ENCODE assay signal across 9 cellular contexts in the genomic region with DNA sequence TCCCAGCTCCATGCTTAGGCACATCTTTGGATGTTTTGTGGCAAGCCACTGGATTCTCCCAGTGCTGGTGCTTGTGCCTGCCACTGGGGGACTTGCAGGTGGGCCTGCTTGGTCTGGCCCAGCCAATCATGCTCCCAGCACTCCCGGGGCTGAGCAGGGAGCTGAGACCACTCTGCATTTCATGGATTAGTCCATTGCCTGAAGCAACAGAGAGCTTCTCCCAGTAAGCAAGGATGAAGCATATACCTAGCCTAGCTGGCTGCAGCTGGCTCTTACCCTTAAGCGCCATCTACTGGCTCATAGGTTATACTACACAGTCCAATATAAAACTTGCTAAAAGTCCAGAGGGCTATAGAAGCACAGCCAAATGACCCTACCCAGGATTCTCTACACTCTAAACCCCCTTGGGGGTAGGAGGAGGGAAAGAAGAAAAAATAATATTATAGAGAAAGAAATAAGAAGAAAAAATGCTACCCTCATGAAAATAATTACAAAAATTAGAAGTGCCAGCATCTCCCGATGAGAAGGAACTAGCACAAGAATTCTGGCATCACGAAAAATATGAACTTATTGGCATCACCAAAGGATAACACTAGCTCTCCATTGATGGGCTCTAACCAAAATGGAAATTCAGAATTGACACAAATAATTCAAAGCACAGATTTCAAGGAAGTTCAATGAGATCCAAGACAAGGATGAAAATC.
A peak's percentile ranks its signal among the peaks of the same experiment; 100 is the strongest.
DNase-seq lines count a peak whose midpoint lies in the region; ATAC-seq and TF ChIP-seq lines count a peak whose summit lies in the region.
"Had no signal": no experiment of that assay in that cellular context is flagged by ENCODE, and none has a peak within 500 bp of the region (broad histone marks: within the 10 kb centered on the region; RNA-seq: fewer than 3 reads in every experiment).

No MANE protein-coding gene starts in this region.

- H3K27me3 Mint-ChIP-seq in T-helper 2 cell treated with Interferon-gamma antibody and Interleukin-4, amounts not matched to agents 5 μg/mL and 100 μg/mL, for 36 hours (ENCODE audit: low read depth): peaks cover 2% of the 10 kb centered on the region

- DNase-seq in BJ (ENCODE audit: low read depth) (no peak), NCI-H446 (lab: John Stamatoyannopoulos, UW) (peak; percentile 40 to 72), astrocyte of the hippocampus (ENCODE audit: low read depth, low spot score) (peak; percentile 63), left kidney (ENCODE audit: low read depth, low spot score) (peak; percentile 47)
- DNase-seq in activated effector memory CD4-positive, alpha-beta T cell treated with Interleukin-2 at 50 U/mL for 16 hours: no peak
- DNase-seq in T-helper 2 cell treated with Interferon-gamma antibody and Interleukin-4, amounts not matched to agents 5 μg/mL and 100 μg/mL, for 36 hours (ENCODE audit: low spot score): no peak

- no peak overlapping the region for H3K4me3 ChIP-seq in BJ (ENCODE audit: low read depth, low read length)
- H3K4me3 ChIP-seq: SJSA1 had no signal

- TF ChIP-seq CTCF in BJ (IDR thresholded peaks at IDR 0.05; ENCODE audit: insufficient read depth, low read depth, low read length): peak; percentile 76

- ATAC-seq in GM18868 (IDR thresholded peaks at IDR 0.05; ENCODE audit: unreplicated experiment): peak; percentile 94
- peak; percentile 82 for ATAC-seq in HG03095 (IDR thresholded peaks at IDR 0.05; ENCODE audit: unreplicated experiment)

- no peak overlapping the region for H3K4me3 Mint-ChIP-seq in T-helper 2 cell treated with Interferon-gamma antibody and Interleukin-4, amounts not matched to agents 5 μg/mL and 100 μg/mL, for 36 hours

- no peaks in the 10 kb centered on the region for H3K36me3 ChIP-seq in BJ (ENCODE audit: control insufficient read depth, insufficient read depth, low read length)
- H3K36me3 ChIP-seq: SJSA1 had no signal

- H3K9me3 Mint-ChIP-seq in T-helper 2 cell treated with Interferon-gamma antibody and Interleukin-4, amounts not matched to agents 5 μg/mL and 100 μg/mL, for 36 hours: peaks cover 6% of the 10 kb centered on the region

- no peak overlapping the region for H3K27ac Mint-ChIP-seq in T-helper 2 cell treated with Interferon-gamma antibody and Interleukin-4, amounts not matched to agents 5 μg/mL and 100 μg/mL, for 36 hours

- H3K4me1 Mint-ChIP-seq in T-helper 2 cell treated with Interferon-gamma antibody and Interleukin-4, amounts not matched to agents 5 μg/mL and 100 μg/mL, for 36 hours (ENCODE audit: low read depth): no peaks in the 10 kb centered on the region

- H3K36me3 Mint-ChIP-seq in T-helper 2 cell treated with Interferon-gamma antibody and Interleukin-4, amounts not matched to agents 5 μg/mL and 100 μg/mL, for 36 hours (ENCODE audit: low read depth): no peaks in the 10 kb centered on the region

- POLR2A ChIA-PET in BJ (lab: Charles Lee): no interaction called here

- CTCF ChIA-PET in BJ (lab: Yijun Ruan, JAX): interaction anchor here (0.7 to 2.1 kb wide), 7 partner anchors 9 to 999 kb away, joined by 3 to 20 read pairs (median 4); no protein-coding TSS in a partner anchor

- no peaks in the 10 kb centered on the region for H3K27me3 ChIP-seq in BJ (ENCODE audit: control insufficient read depth, insufficient read depth, low read length)
- H3K27me3 ChIP-seq: SJSA1 had no signal

Comparison
In these comparisons a context has a peak if more than half of its experiments do, and no peak if none do; other contexts are left out.
1. DNase-seq: peak in NCI-H446 (2 of 2), astrocyte of the hippocampus (single experiment) and left kidney (single experiment); none in BJ (single experiment), activated effector memory CD4-positive, alpha-beta T cell treated with Interleukin-2 at 50 U/mL for 16 hours (single experiment) and T-helper 2 cell treated with Interferon-gamma antibody and Interleukin-4, amounts not matched to agents 5 μg/mL and 100 μg/mL, for 36 hours (single experiment).